Comparison of ENCODE assay signal across 7 cellular contexts in genomic region chr10:110304394-110304779, GRCh38. TPM values are rescaled to one million over a fixed set of nuclear protein-coding genes. Genes with fewer than 3 reads are reported as not detected.
A peak's percentile ranks its signal among the peaks of the same experiment; 100 is the strongest.
DNase-seq lines count a peak whose midpoint lies in the region; ATAC-seq and TF ChIP-seq lines count a peak whose summit lies in the region.

No MANE protein-coding gene starts in this region.

- TF ChIP-seq CTCF in MM.1S (IDR thresholded peaks at IDR 0.05; ENCODE audit: low read length) (no peak), coronary artery (IDR thresholded peaks at IDR 0.05) (no peak)

- no peaks in the 10 kb centered on the region for H3K9me2 ChIP-seq in MM.1S (replicated peaks; ENCODE audit: insufficient read depth, low read length)

- peak overlapping the region; percentile 58 for H3K4me2 ChIP-seq in MM.1S (ENCODE audit: low read depth, low read length)

- H3K4me3 ChIP-seq in H7 (ENCODE audit: insufficient read depth, low read depth, low read length) (peak overlapping the region; percentile 81), MM.1S (ENCODE audit: low read length) (peak overlapping the region; percentile 85), coronary artery (peak overlapping the region; percentile 84), mononuclear cell (ENCODE audit: low read length) (peak overlapping the region; percentile 86)

- peak overlapping the region; percentile 82 for H3K9ac ChIP-seq in MM.1S (ENCODE audit: low read length)

- peaks cover 19% of the 10 kb centered on the region for H3K36me3 ChIP-seq in H7 (replicated peaks; ENCODE audit: control insufficient read depth, insufficient read depth, low read length)
- peaks cover 12% of the 10 kb centered on the region; the same call in 1 of the 2 replicates for H3K36me3 ChIP-seq in MM.1S (replicated peaks; ENCODE audit: insufficient read depth, low read length)

- H4K20me1 ChIP-seq in MM.1S (ENCODE audit: insufficient read depth, low read length): no peaks in the 10 kb centered on the region; the same call in 1 of the 2 replicates

- ATAC-seq in GM18505 (IDR thresholded peaks at IDR 0.05; ENCODE audit: unreplicated experiment): peak; percentile 41

- H2AFZ ChIP-seq in MM.1S (ENCODE audit: low read length): peak overlapping the region; percentile 49

- TF ChIP-seq POLR2A in GM18505 (IDR thresholded peaks at IDR 0.05; ENCODE audit: borderline replicate concordance, extremely low read depth, insufficient read depth, insufficient read length): no peak

- H3K27me3 ChIP-seq in H7 (ENCODE audit: control insufficient read depth, insufficient read depth, low read length) (no peaks in the 10 kb centered on the region), MM.1S (replicated peaks; ENCODE audit: insufficient read depth, low read length) (no peaks in the 10 kb centered on the region), mononuclear cell (ENCODE audit: insufficient read depth, low read length) (no peaks in the 10 kb centered on the region)

- H3K27ac ChIP-seq in MM.1S (ENCODE audit: low read length) (peak overlapping the region; percentile 72; the same call in 1 of the 2 replicates), coronary artery (peak overlapping the region; percentile 95 to 96)

- peaks cover 53% of the 10 kb centered on the region for H3K79me2 ChIP-seq in MM.1S (ENCODE audit: low read length)

- H3K9me3 ChIP-seq in MM.1S (replicated peaks; ENCODE audit: insufficient read depth, low read length) (no peaks in the 10 kb centered on the region), mononuclear cell (ENCODE audit: low read depth, low read length) (no peaks in the 10 kb centered on the region)

- peaks cover 11% of the 10 kb centered on the region for H3F3A ChIP-seq in MM.1S (ENCODE audit: insufficient read depth, low read length)

- DNase-seq in H7 (no peak), MM.1S (peak; percentile 25), coronary artery (ENCODE audit: low spot score) (peak; percentile 75), NCI-H446 treated with DMSO at 0.1 percent for 48 hours (lab: John Stamatoyannopoulos, UW) (no peak)
- no peak for DNase-seq in stimulated activated CD4-positive, alpha-beta T cell treated with anti-CD3 and anti-CD28 coated beads, Interleukin-15, amount 100 ng/mL, for 24 hours

- H3K4me1 ChIP-seq in MM.1S (ENCODE audit: low read length) (peaks cover 28% of the 10 kb centered on the region), mononuclear cell (ENCODE audit: insufficient read depth, low read length) (peaks cover 34% of the 10 kb centered on the region)

RNA-seq across cellular contexts. Expression of gene SMNDC1, which starts 0.3 kb away (rescaled TPM):
- 9.1 and 9.6 TPM in 2 replicates for total RNA-seq in H7 (2014; rRNA removed; shearing (Covaris generic))
- total RNA-seq in mononuclear cell: 19.8 TPM

Comparison
In these comparisons a context has a peak if more than half of its experiments do, and no peak if none do; other contexts are left out.
1. DNase-seq: peak in MM.1S (single experiment) and coronary artery (single experiment); none in H7 (single experiment), NCI-H446 treated with DMSO at 0.1 percent for 48 hours (single experiment) and stimulated activated CD4-positive, alpha-beta T cell treated with anti-CD3 and anti-CD28 coated beads, Interleukin-15, amount 100 ng/mL, for 24 hours (single experiment).
2. Peak in every context shown above with its lines, with median percentiles within 50 percentile points of each other: H3K4me3 ChIP-seq.